In the genomic region with DNA sequence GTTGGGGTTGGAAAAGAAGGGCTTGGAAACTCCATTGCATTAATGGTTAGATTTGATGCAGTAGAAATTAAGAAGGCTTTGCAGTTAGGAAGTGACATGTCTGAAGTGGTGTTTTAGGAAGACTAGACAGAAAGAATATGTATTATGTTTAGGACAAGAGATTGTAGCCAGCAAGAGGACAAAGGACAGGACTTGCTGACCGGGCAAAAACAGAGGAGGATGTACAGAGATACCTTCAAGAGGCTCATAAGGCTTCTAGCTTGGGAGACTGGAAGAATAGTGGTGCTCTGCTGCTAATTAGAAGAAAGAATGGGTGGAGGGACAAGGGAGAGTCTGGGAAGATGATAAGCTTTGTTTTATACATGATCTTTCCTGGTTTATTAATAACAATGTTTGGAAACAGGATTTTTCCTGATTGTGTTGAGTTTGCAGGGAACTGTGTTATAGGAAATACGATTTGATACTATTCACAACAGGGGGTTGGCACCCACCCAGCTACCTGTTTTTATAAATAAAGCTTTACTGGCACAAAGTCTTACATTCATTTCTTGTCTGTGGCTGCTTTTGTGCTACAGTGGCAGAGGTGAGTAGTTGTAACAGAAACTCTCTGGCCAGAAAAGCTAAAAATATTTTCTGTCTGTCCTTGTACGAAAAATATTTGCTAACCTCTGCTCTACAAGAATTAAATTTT, we compare ENCODE assay signal across 1 cellular context.
TF ChIP-seq lines count a peak whose summit lies in the region.

No MANE protein-coding gene starts in this region.

TF ChIP-seq in GM23338, 12 proteins besides CTCF, POLR2A, EP300 and RAD21:
- TF ChIP-seq, protein P1, sequence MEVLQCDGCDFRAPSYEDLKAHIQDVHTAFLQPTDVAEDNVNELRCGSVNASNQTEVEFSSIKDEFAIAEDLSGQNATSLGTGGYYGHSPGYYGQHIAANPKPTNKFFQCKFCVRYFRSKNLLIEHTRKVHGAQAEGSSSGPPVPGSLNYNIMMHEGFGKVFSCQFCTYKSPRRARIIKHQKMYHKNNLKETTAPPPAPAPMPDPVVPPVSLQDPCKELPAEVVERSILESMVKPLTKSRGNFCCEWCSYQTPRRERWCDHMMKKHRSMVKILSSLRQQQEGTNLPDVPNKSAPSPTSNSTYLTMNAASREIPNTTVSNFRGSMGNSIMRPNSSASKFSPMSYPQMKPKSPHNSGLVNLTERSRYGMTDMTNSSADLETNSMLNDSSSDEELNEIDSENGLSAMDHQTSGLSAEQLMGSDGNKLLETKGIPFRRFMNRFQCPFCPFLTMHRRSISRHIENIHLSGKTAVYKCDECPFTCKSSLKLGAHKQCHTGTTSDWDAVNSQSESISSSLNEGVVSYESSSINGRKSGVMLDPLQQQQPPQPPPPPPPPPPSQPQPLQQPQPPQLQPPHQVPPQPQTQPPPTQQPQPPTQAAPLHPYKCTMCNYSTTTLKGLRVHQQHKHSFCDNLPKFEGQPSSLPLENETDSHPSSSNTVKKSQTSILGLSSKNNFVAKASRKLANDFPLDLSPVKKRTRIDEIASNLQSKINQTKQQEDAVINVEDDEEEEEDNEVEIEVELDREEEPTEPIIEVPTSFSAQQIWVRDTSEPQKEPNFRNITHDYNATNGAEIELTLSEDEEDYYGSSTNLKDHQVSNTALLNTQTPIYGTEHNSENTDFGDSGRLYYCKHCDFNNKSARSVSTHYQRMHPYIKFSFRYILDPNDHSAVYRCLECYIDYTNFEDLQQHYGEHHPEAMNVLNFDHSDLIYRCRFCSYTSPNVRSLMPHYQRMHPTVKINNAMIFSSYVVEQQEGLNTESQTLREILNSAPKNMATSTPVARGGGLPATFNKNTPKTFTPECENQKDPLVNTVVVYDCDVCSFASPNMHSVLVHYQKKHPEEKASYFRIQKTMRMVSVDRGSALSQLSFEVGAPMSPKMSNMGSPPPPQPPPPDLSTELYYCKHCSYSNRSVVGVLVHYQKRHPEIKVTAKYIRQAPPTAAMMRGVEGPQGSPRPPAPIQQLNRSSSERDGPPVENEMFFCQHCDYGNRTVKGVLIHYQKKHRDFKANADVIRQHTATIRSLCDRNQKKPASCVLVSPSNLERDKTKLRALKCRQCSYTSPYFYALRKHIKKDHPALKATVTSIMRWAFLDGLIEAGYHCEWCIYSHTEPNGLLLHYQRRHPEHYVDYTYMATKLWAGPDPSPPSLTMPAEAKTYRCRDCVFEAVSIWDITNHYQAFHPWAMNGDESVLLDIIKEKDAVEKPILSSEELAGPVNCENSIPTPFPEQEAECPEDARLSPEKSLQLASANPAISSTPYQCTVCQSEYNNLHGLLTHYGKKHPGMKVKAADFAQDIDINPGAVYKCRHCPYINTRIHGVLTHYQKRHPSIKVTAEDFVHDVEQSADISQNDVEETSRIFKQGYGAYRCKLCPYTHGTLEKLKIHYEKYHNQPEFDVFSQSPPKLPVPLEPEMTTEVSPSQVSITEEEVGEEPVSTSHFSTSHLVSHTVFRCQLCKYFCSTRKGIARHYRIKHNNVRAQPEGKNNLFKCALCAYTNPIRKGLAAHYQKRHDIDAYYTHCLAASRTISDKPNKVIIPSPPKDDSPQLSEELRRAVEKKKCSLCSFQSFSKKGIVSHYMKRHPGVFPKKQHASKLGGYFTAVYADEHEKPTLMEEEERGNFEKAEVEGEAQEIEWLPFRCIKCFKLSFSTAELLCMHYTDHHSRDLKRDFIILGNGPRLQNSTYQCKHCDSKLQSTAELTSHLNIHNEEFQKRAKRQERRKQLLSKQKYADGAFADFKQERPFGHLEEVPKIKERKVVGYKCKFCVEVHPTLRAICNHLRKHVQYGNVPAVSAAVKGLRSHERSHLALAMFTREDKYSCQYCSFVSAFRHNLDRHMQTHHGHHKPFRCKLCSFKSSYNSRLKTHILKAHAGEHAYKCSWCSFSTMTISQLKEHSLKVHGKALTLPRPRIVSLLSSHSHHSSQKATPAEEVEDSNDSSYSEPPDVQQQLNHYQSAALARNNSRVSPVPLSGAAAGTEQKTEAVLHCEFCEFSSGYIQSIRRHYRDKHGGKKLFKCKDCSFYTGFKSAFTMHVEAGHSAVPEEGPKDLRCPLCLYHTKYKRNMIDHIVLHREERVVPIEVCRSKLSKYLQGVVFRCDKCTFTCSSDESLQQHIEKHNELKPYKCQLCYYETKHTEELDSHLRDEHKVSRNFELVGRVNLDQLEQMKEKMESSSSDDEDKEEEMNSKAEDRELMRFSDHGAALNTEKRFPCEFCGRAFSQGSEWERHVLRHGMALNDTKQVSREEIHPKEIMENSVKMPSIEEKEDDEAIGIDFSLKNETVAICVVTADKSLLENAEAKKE (CRISPR knock-in tag; IDR thresholded peaks at IDR 0.05): no peak
- no peak for TF ChIP-seq POLR2AphosphoS5 (IDR thresholded peaks at IDR 0.05; ENCODE audit: low read depth)
- no peak for TF ChIP-seq EZH2phosphoT487 (IDR thresholded peaks at IDR 0.05; ENCODE audit: unreplicated experiment)
